ENCODE assay signal across 22 cellular contexts in genomic region chr12:2082321-2082720, GRCh38. TPM values are rescaled to one million over a fixed set of nuclear protein-coding genes. Genes with fewer than 3 reads are reported as not detected.
A peak's percentile ranks its signal among the peaks of the same experiment; 100 is the strongest.
DNase-seq lines count a peak whose midpoint lies in the region; ATAC-seq, FAIRE-seq and TF ChIP-seq lines count a peak whose summit lies in the region.
"Had no signal": no experiment of that assay in that cellular context is flagged by ENCODE, and none has a peak within 500 bp of the region (broad histone marks: within the 10 kb centered on the region; RNA-seq: fewer than 3 reads in every experiment).

No MANE protein-coding gene starts in this region.

- H3K4me2 ChIP-seq in GM23248 (ENCODE audit: unreplicated experiment), result no peak overlapping the region
- H3K4me2 ChIP-seq in HepG2 (ENCODE audit: low read depth, low read length), result no peak overlapping the region

- ATAC-seq in HepG2, result no peak
- ATAC-seq: effector memory CD8-positive, alpha-beta T cell; Panc1 had no signal

- H3K27me3 ChIP-seq in muscle layer of colon (ENCODE audit: control insufficient read depth in 1 of 2, insufficient read depth in 2 of 2, low read length in 2 of 2), result no peaks in the 10 kb centered on the region
- H3K27me3 ChIP-seq in GM23248 (replicated peaks; ENCODE audit: insufficient read depth), result no peaks in the 10 kb centered on the region
- H3K27me3 ChIP-seq in HepG2 (ENCODE audit: control insufficient read depth in 1 of 2, insufficient read depth in 2 of 2, low read length in 2 of 2), result peaks cover 0 to 9% of the 10 kb centered on the region in 2 experiments; a peak in 3 of 5 replicates

- H3K79me2 ChIP-seq in GM23248 (ENCODE audit: insufficient read depth), result peaks cover 87% of the 10 kb centered on the region
- H3K79me2 ChIP-seq in HepG2 (ENCODE audit: insufficient read depth, low read length), result no peaks in the 10 kb centered on the region

- intact Hi-C loops in HepG2 (cut with micrococcal nuclease; ENCODE audit: unreplicated experiment), result no loop called here

- peak overlapping the region in 3 of 5 experiments; percentile 24 to 47 (median 39) for H3K27ac Mint-ChIP-seq in brain
- H3K27ac Mint-ChIP-seq: CD14-positive monocyte; effector memory CD8-positive, alpha-beta T cell; nephron progenitor cell had no signal

- H3K27ac ChIP-seq in muscle layer of colon (ENCODE audit: low read depth, low read length) (peak overlapping the region; percentile 7), GM23248 (no peak overlapping the region), HepG2 (ENCODE audit: extremely low read length, insufficient read depth, low read length) (no peak overlapping the region)
- H3K27ac ChIP-seq: SK-N-MC had no signal

- BruUV-seq in HepG2 (replicated peaks; lab: Mats Ljungman, UMichigan), result no TSS peak

- no peaks in the 10 kb centered on the region for H3K36me3 ChIP-seq in muscle layer of colon (ENCODE audit: insufficient read depth, low read length)
- peaks cover 3% of the 10 kb centered on the region; the same call in 1 of the 2 replicates for H3K36me3 ChIP-seq in GM23248 (ENCODE audit: low read depth)
- H3K36me3 ChIP-seq in HepG2 (replicated peaks in 1 of 2; ENCODE audit: control insufficient read depth in 1 of 2, insufficient read depth in 2 of 2, low read length in 2 of 2), result no peaks in the 10 kb centered on the region

- H3K9me3 Mint-ChIP-seq in brain, result peaks cover 19 to 39% (median 28%) of the 10 kb centered on the region in 5 experiments
- H3K9me3 Mint-ChIP-seq: effector memory CD8-positive, alpha-beta T cell had no signal

- TF ChIP-seq EP300 in HepG2 (IDR thresholded peaks at IDR 0.05; ENCODE audit: low read depth in 2 of 2, low read length in 2 of 2) (no peak), HepG2 (CRISPR knock-in tag; IDR thresholded peaks at IDR 0.05; ENCODE audit: borderline replicate concordance) (no peak)

- H3K4me3 ChIP-seq in muscle layer of colon (ENCODE audit: low read depth in 1 of 2, low read length in 2 of 2) (no peak overlapping the region), GM23248 (no peak overlapping the region), HepG2 (replicated peaks in 1 of 3; ENCODE audit: insufficient read depth in 1 of 3, low read depth in 2 of 3, low read length in 3 of 3) (no peak overlapping the region)
- H3K4me3 ChIP-seq: SK-N-MC had no signal

- peaks cover 41% of the 10 kb centered on the region for H3K36me3 Mint-ChIP-seq in brain
- H3K36me3 Mint-ChIP-seq: CD14-positive monocyte had no signal

- H3K27me3 Mint-ChIP-seq in brain, result no peaks in the 10 kb centered on the region

- in situ Hi-C loops in GM23248 (cut with MboI) (no loop called here), HepG2 (cut with HindIII; ENCODE audit: extremely low pct_ligation_motif_present, low pct_unique_long_range_greater_than_20kb) (no loop called here)

- peaks cover 46% of the 10 kb centered on the region for H3K4me1 Mint-ChIP-seq in brain
- H3K4me1 Mint-ChIP-seq: CD14-positive monocyte had no signal

- H3K4me3 Mint-ChIP-seq in brain, result no peak overlapping the region
- H3K4me3 Mint-ChIP-seq: CD14-positive monocyte; effector memory CD8-positive, alpha-beta T cell; nephron progenitor cell had no signal

- WGBS in GM23248 (ENCODE audit: low coverage in 1 of 2, low lambda C conversion rate in 2 of 2, missing lambda C conversion rate in 2 of 2), 2 experiments, result 97 to 99% methylated on average over 6 of the region's 6 CpGs
- 54% methylated on average over 6 of the region's 6 CpGs for WGBS in HepG2 (ENCODE audit: low lambda C conversion rate)

- H4K20me1 ChIP-seq in GM23248 (ENCODE audit: insufficient read depth) (no peaks in the 10 kb centered on the region), HepG2 (ENCODE audit: insufficient read depth, low read length) (no peaks in the 10 kb centered on the region)

- DNase-seq in Ammon's horn (ENCODE audit: low spot score), result peak; percentile 35
- peak; percentile 73 for DNase-seq in NCI-H1694 treated with DMSO at 0.1 percent for 48 hours (lab: John Stamatoyannopoulos, UW)
- no peak for DNase-seq in glomerular visceral epithelial cell (ENCODE audit: extremely low spot score)
- no peak for DNase-seq in epidermal melanocyte (ENCODE audit: insufficient read length, low spot score)
- no peak for DNase-seq in GM23248
- DNase-seq in HepG2 (ENCODE audit: low spot score), result no peak
- DNase-seq: ACHN; activated effector memory CD4-positive, alpha-beta T cell treated with anti-CD3 and anti-CD28 coated beads, Interleukin-2, amount 50 U/mL, for 16 hours; central memory CD4-positive, alpha-beta T cell; DMS79; effector memory CD8-positive, alpha-beta T cell; NCI-H146; NCI-H510A; nephron progenitor cell; stimulated activated CD4-positive, alpha-beta T cell treated with anti-CD3 and anti-CD28 coated beads, Interleukin-12 subunit alpha, Interleukin-12 subunit beta, amount 100 ng/mL, for 4 hours; T1000 had no signal

- TF ChIP-seq POLR2A in HepG2 (IDR thresholded peaks at IDR 0.05; ENCODE audit: insufficient read depth in 1 of 2, low read depth in 2 of 2, low read length in 2 of 2), result no peak

- H3K4me1 ChIP-seq in muscle layer of colon (ENCODE audit: insufficient read depth, low read length), result peaks cover 63% of the 10 kb centered on the region
- peaks cover 34% of the 10 kb centered on the region for H3K4me1 ChIP-seq in GM23248 (ENCODE audit: insufficient read depth)
- H3K4me1 ChIP-seq in HepG2 (ENCODE audit: insufficient read depth, low read length), result no peaks in the 10 kb centered on the region

- no peak overlapping the region for H3K9ac ChIP-seq in muscle layer of colon (ENCODE audit: low read length)
- no peak overlapping the region for H3K9ac ChIP-seq in GM23248
- H3K9ac ChIP-seq in HepG2 (ENCODE audit: insufficient read depth, low read depth, low read length), result no peak overlapping the region

- no peaks in the 10 kb centered on the region for H3K9me2 ChIP-seq in GM23248 (ENCODE audit: insufficient read depth)

- CTCF ChIA-PET in HepG2 (lab: Yijun Ruan, JAX; ENCODE audit: low intra/inter-chr PET ratio, low total read pairs), result no interaction called here

- POLR2A ChIA-PET in HepG2 (lab: Yijun Ruan, JAX), result no interaction called here

- H3F3A ChIP-seq in GM23248 (ENCODE audit: insufficient read depth), result peaks cover 47% of the 10 kb centered on the region

- TF ChIP-seq CTCF in brain (conservative IDR thresholded peaks at IDR 0.05), result no peak
- TF ChIP-seq CTCF in HepG2 (CRISPR knock-in tag; IDR thresholded peaks at IDR 0.05), result no peak

- no peak for FAIRE-seq in HepG2 (lab: Jason Lieb, UNC)

- H2AFZ ChIP-seq in GM23248 (no peak overlapping the region), HepG2 (ENCODE audit: low read length) (no peak overlapping the region)

- H3K9me3 ChIP-seq in muscle layer of colon (ENCODE audit: low read length) (no peaks in the 10 kb centered on the region), GM23248 (ENCODE audit: low read depth) (no peaks in the 10 kb centered on the region), HepG2 (ENCODE audit: low read length) (no peaks in the 10 kb centered on the region)

- TF ChIP-seq RAD21 in HepG2 (CRISPR knock-in tag; IDR thresholded peaks at IDR 0.05), result no peak

TF ChIP-seq in HepG2, 621 proteins besides CTCF, POLR2A, EP300 and RAD21 (continues in another document):
- TF ChIP-seq SPEN (CRISPR knock-in tag; IDR thresholded peaks at IDR 0.05; ENCODE audit: low read depth) (no peak), SRSF9 (IDR thresholded peaks at IDR 0.05; ENCODE audit: borderline replicate concordance, insufficient read depth, low read depth, low read length, poor library complexity, severe bottlenecking) (no peak), ETV6 (CRISPR knock-in tag; conservative IDR thresholded peaks at IDR 0.05) (no peak), IRF9 (CRISPR knock-in tag; IDR thresholded peaks at IDR 0.05; ENCODE audit: borderline replicate concordance) (no peak)

RNA-seq across cellular contexts. Expression of gene CACNA1C, which starts 29.5 kb away (rescaled TPM):
- polyA plus RNA-seq in brain (ENCODE audit: insufficient read depth, low read depth, low replicate concordance), result 1.6 TPM
- total RNA-seq in GM23248 (2014; rRNA removed; shearing (Covaris generic)), result 8.6 and 11.5 TPM in 2 replicates
- polyA plus RNA-seq in GM23248 (2016; fragmentation: Nextera tagmentation; extraction: Ambion mirVana), result 2.5 and 4.9 TPM in 2 replicates
- not detected in 2 replicates for total RNA-seq in HepG2 (2016; rRNA removed; fragmentation: Illumina TruSeq; extraction: Trizol)
- not detected in 2 replicates for total RNA-seq in HepG2 (2016; cell fraction: cytosol; rRNA removed; fragmentation: Illumina TruSeq; extraction: Trizol; ENCODE audit: low read depth)
- not detected in 2 replicates for total RNA-seq in HepG2 (2016; cell fraction: insoluble cytoplasmic fraction; rRNA removed; fragmentation: Illumina TruSeq; extraction: Trizol)
- not detected in 2 replicates for total RNA-seq in HepG2 (2016; cell fraction: membrane; rRNA removed; fragmentation: Illumina TruSeq; extraction: Trizol)
- total RNA-seq in HepG2 (2016; cell fraction: nucleus; rRNA removed; fragmentation: Illumina TruSeq; extraction: Trizol), result not detected in 2 replicates
- 0.05 TPM in 1 of 2 replicates, not detected in the other for polyA plus RNA-seq in HepG2 (2011; rRNA removed)
- polyA plus RNA-seq in HepG2 (2011; cell fraction: cytosol; rRNA removed), result 0.01 TPM in 2 replicates
- polyA plus RNA-seq in HepG2 (2011; cell fraction: nucleus; rRNA removed), result 0.06 and 0.19 TPM in 2 replicates
- 0.04 TPM in 1 of 2 replicates, not detected in the other for polyA plus RNA-seq in HepG2 (2012)
- not detected in 2 replicates for polyA plus RNA-seq in HepG2 (2016; cell fraction: cytosol; fragmentation: Illumina TruSeq; extraction: Trizol; ENCODE audit: low read depth)
- not detected in 2 replicates for polyA plus RNA-seq in HepG2 (2016; cell fraction: insoluble cytoplasmic fraction; fragmentation: Illumina TruSeq; extraction: Trizol; ENCODE audit: low read depth)
- polyA plus RNA-seq in HepG2 (2016; cell fraction: membrane; fragmentation: Illumina TruSeq; extraction: Trizol; ENCODE audit: low read depth), result not detected in 2 replicates
- polyA plus RNA-seq in HepG2 (2016; cell fraction: nucleus; fragmentation: Illumina TruSeq; extraction: Trizol; ENCODE audit: insufficient read depth, low read depth), result not detected in 2 replicates
- polyA minus RNA-seq in HepG2 (2011; rRNA and poly(A)+ RNA removed; ENCODE audit: low replicate concordance), result 0.06 and 0.80 TPM in 2 replicates
- not detected in 2 replicates for polyA minus RNA-seq in HepG2 (2011; cell fraction: cytosol; rRNA and poly(A)+ RNA removed)
- 0.13 and 0.37 TPM in 2 replicates for polyA minus RNA-seq in HepG2 (2011; cell fraction: nucleus; rRNA and poly(A)+ RNA removed)
- total RNA-seq: pulmonary artery endothelial cell had no signal
- polyA plus RNA-seq: CD14-positive monocyte had no signal

Comparison
In these comparisons a context has a peak if more than half of its experiments do, and no peak if none do; other contexts are left out.
1. DNase-seq: peak in Ammon's horn (single experiment) and NCI-H1694 treated with DMSO at 0.1 percent for 48 hours (single experiment); none in glomerular visceral epithelial cell (single experiment), epidermal melanocyte (single experiment), GM23248 (single experiment) and HepG2 (single experiment).